ENCODE assay signal across 10 cellular contexts in genomic region chr20:2713285-2713684, GRCh38. TPM values are rescaled to one million over a fixed set of nuclear protein-coding genes. Genes with fewer than 3 reads are reported as not detected.
DNase-seq lines count a peak whose midpoint lies in the region; ATAC-seq and TF ChIP-seq lines count a peak whose summit lies in the region.
"Had no signal": no experiment of that assay in that cellular context is flagged by ENCODE, and none has a peak within 500 bp of the region (broad histone marks: within the 10 kb centered on the region; RNA-seq: fewer than 3 reads in every experiment).

No MANE protein-coding gene starts in this region.

- no peaks in the 10 kb centered on the region for H3K27me3 ChIP-seq in BLaER1 treated with 17β-estradiol and CSF1 and Interleukin-3, amounts not matched to agents 10 nM and 100 nM
- peaks cover 60% of the 10 kb centered on the region for H3K27me3 ChIP-seq in foreskin keratinocyte

- BruUV-seq in OCI-LY7 (replicated peaks; lab: Mats Ljungman, UMichigan), result no TSS peak

- H3K9me2 ChIP-seq in OCI-LY7 (ENCODE audit: insufficient read depth, low read length), result no peaks in the 10 kb centered on the region

- no peak overlapping the region for H3K27ac ChIP-seq in BLaER1 treated with 17β-estradiol and CSF1 and Interleukin-3, amounts not matched to agents 10 nM and 100 nM
- H3K27ac ChIP-seq in OCI-LY7 (ENCODE audit: low read depth, low read length, poor library complexity, severe bottlenecking), result no peak overlapping the region
- no peak overlapping the region for H3K27ac ChIP-seq in foreskin keratinocyte
- H3K27ac ChIP-seq: prostate gland had no signal

- peak overlapping the region in 9 of 11 experiments; percentile 42 to 72 (median 65); a peak in 15 of 22 replicates for H3K4me2 ChIP-seq in BLaER1 treated with 17β-estradiol and CSF1 and Interleukin-3, amounts not matched to agents 10 nM and 100 nM
- no peak overlapping the region for H3K4me2 ChIP-seq in OCI-LY7 (ENCODE audit: low read length)

- no peak overlapping the region for H3K4me3 ChIP-seq in BLaER1 treated with 17β-estradiol and CSF1 and Interleukin-3, amounts not matched to agents 10 nM and 100 nM
- H3K4me3 ChIP-seq in GM12875 (ENCODE audit: low read depth, low read length), result no peak overlapping the region
- no peak overlapping the region for H3K4me3 ChIP-seq in OCI-LY7 (ENCODE audit: low read depth, low read length, poor library complexity, severe bottlenecking)
- H3K4me3 ChIP-seq: prostate gland had no signal

- H3K9ac ChIP-seq in BLaER1 treated with 17β-estradiol and CSF1 and Interleukin-3, amounts not matched to agents 10 nM and 100 nM, result no peak overlapping the region

- peaks cover 13 to 30% (median 28%) of the 10 kb centered on the region in 11 experiments for H3K9me3 ChIP-seq in BLaER1 treated with 17β-estradiol and CSF1 and Interleukin-3, amounts not matched to agents 10 nM and 100 nM (replicated peaks in 1 of 11)
- H3K9me3 ChIP-seq in OCI-LY7 (ENCODE audit: low read length), result no peaks in the 10 kb centered on the region
- H3K9me3 ChIP-seq: prostate gland had no signal

- H3K4me1 ChIP-seq in BLaER1 treated with 17β-estradiol and CSF1 and Interleukin-3, amounts not matched to agents 10 nM and 100 nM, result peaks cover 6 to 29% (median 23%) of the 10 kb centered on the region in 10 experiments; a peak in 19 of 20 replicates
- H3K4me1 ChIP-seq in OCI-LY7 (ENCODE audit: insufficient read depth, low read length, poor library complexity, severe bottlenecking) (no peaks in the 10 kb centered on the region), foreskin keratinocyte (no peaks in the 10 kb centered on the region)
- H3K4me1 ChIP-seq: prostate gland had no signal

- H3K36me3 ChIP-seq in BLaER1 treated with 17β-estradiol and CSF1 and Interleukin-3, amounts not matched to agents 10 nM and 100 nM, result peaks cover 0 to 4% (median 0%) of the 10 kb centered on the region in 11 experiments; a peak in 1 of 22 replicates
- no peaks in the 10 kb centered on the region for H3K36me3 ChIP-seq in OCI-LY7 (ENCODE audit: insufficient read depth, low read length)
- H3K36me3 ChIP-seq: prostate gland had no signal

- no peak for ATAC-seq in foreskin keratinocyte
- no peak for ATAC-seq in GM19395 (IDR thresholded peaks at IDR 0.05; ENCODE audit: unreplicated experiment)
- ATAC-seq in GM19023 (IDR thresholded peaks at IDR 0.05; ENCODE audit: unreplicated experiment), result no peak

- no peaks in the 10 kb centered on the region for H4K20me1 ChIP-seq in BLaER1 treated with 17β-estradiol and CSF1 and Interleukin-3, amounts not matched to agents 10 nM and 100 nM
- H4K20me1 ChIP-seq in OCI-LY7 (ENCODE audit: insufficient read depth, low read length), result no peaks in the 10 kb centered on the region

- intact Hi-C loops in OCI-LY7 (cut with micrococcal nuclease; ENCODE audit: unreplicated experiment), result loop anchor here (10.0 kb wide), 2 partner anchors 142 to 292 kb away; no protein-coding TSS in a partner anchor

- no peak overlapping the region for H2AFZ ChIP-seq in OCI-LY7 (ENCODE audit: low read length)

- TF ChIP-seq CTCF in GM12875 (IDR thresholded peaks at IDR 0.05; ENCODE audit: borderline replicate concordance, insufficient read depth, low read depth, low read length), result 0 out of 2 replicates have a peak, but pooled peaks have one; percentile 14
- peak; percentile 72 for TF ChIP-seq CTCF in OCI-LY7 (conservative IDR thresholded peaks at IDR 0.05; ENCODE audit: low read length)
- TF ChIP-seq CTCF in foreskin keratinocyte (conservative IDR thresholded peaks at IDR 0.05), result peak; percentile 50

- H3K79me2 ChIP-seq in OCI-LY7 (ENCODE audit: insufficient read depth, low read depth, low read length), result no peaks in the 10 kb centered on the region

- CTCF ChIA-PET in OCI-LY7 (lab: Charles Lee; ENCODE audit: unreplicated experiment), result no interaction called here

- DNase-seq in OCI-LY7 (ENCODE audit: low spot score), result peak; percentile 30
- no peak for DNase-seq in foreskin keratinocyte
- DNase-seq in hepatic stellate cell (ENCODE audit: low spot score), result no peak
- no peak for DNase-seq in NCI-H1092 treated with DMSO at 0.1 percent for 48 hours (lab: John Stamatoyannopoulos, UW)
- DNase-seq: stimulated activated CD8-positive, alpha-beta memory T cell treated with anti-CD3 and anti-CD28 coated beads, Interleukin-4, amount 100 ng/mL, for 48 hours had no signal

- POLR2A ChIA-PET in OCI-LY7 (lab: Charles Lee), result interaction anchor here (0.6 kb wide), 1 partner anchor 859 kb away, joined by 3 read pairs; no protein-coding TSS in a partner anchor

RNA-seq across cellular contexts. Expression of gene EBF4, which starts 20.7 kb away (rescaled TPM):
- total RNA-seq in OCI-LY7 (2014; rRNA removed; shearing (Covaris generic)), result 0.41 and 1.5 TPM in 2 replicates
- total RNA-seq in OCI-LY7 (2022) (2.6 and 4.4 TPM in 2 replicates), foreskin keratinocyte (0.46 and 0.78 TPM in 2 replicates)
- polyA plus RNA-seq in foreskin keratinocyte, result 0.12 and 0.22 TPM in 2 replicates

RNA-seq across cellular contexts. Expression of gene IDH3B, which starts 49.3 kb away (rescaled TPM):
- total RNA-seq in OCI-LY7 (2014; rRNA removed; shearing (Covaris generic)), result 154 and 162 TPM in 2 replicates
- 123 and 142 TPM in 2 replicates for total RNA-seq in OCI-LY7 (2022)
- total RNA-seq in foreskin keratinocyte, result 83.7 and 93.9 TPM in 2 replicates
- 89.6 and 97.4 TPM in 2 replicates for polyA plus RNA-seq in foreskin keratinocyte

Comparison
In these comparisons a context has a peak if more than half of its experiments do, and no peak if none do; other contexts are left out.
1. CTCF ChIP-seq: peak in every context shown above with its lines; median percentile 72 in OCI-LY7; 50 in foreskin keratinocyte; 14 in GM12875.